ENCODE assay signal across 33 cellular contexts in genomic region chr4:111208970-111209369, GRCh38.
"Had no signal": no experiment of that assay in that cellular context is flagged by ENCODE, and none has a peak within 500 bp of the region (broad histone marks: within the 10 kb centered on the region; RNA-seq: fewer than 3 reads in every experiment).

No MANE protein-coding gene starts in this region.

- H3K4me3 ChIP-seq: ascending aorta, cardiac muscle cell, colonic mucosa, heart left ventricle, lower lobe of right lung, mucosa of descending colon, spleen, suprapubic skin, tibial artery had no signal

- H3K27me3 ChIP-seq: ascending aorta, cardiac muscle cell, colonic mucosa, heart left ventricle, spleen, suprapubic skin, tibial artery had no signal

- H3K27ac Mint-ChIP-seq: activated CD4-positive, alpha-beta memory T cell treated with anti-CD3 and anti-CD28 coated beads for 36 hours; activated CD4-positive, alpha-beta T cell treated with anti-CD3 and anti-CD28 coated beads, Interleukin-2, amount 10 ng/mL, durations not matched to agents 24 days and 14 days; activated naive CD4-positive, alpha-beta T cell treated with anti-CD3 and anti-CD28 coated beads, Interleukin-2, amount 10 ng/mL, durations not matched to agents 7 days and 5 days; activated naive CD8-positive, alpha-beta T cell treated with anti-CD3 and anti-CD28 coated beads, Interleukin-2, amount 10 ng/mL, durations not matched to agents 7 days and 5 days; activated T-cell treated with anti-CD3 and anti-CD28 coated beads, Interleukin-2, amount 50 U/mL, for 24 hours; brain; effector memory CD8-positive, alpha-beta T cell; natural killer cell treated with Interleukin-12 subunit alpha and Interleukin-12 subunit beta and Interleukin-15 and Interleukin-18, amount 100 ng/mL, for 72 hours; T-helper 17 cell had no signal

- H3K36me3 ChIP-seq: ascending aorta, cardiac muscle cell, colonic mucosa, heart left ventricle, lower lobe of right lung, spleen, suprapubic skin, tibial artery, WERI-Rb-1 had no signal

- H3K4me3 Mint-ChIP-seq: activated CD4-positive, alpha-beta memory T cell treated with anti-CD3 and anti-CD28 coated beads for 36 hours; activated CD4-positive, alpha-beta T cell treated with anti-CD3 and anti-CD28 coated beads, Interleukin-2, amount 10 ng/mL, durations not matched to agents 24 days and 14 days; activated naive CD4-positive, alpha-beta T cell treated with anti-CD3 and anti-CD28 coated beads, Interleukin-2, amount 10 ng/mL, durations not matched to agents 7 days and 5 days; activated naive CD8-positive, alpha-beta T cell treated with anti-CD3 and anti-CD28 coated beads, Interleukin-2, amount 10 ng/mL, durations not matched to agents 7 days and 5 days; activated T-cell treated with anti-CD3 and anti-CD28 coated beads, Interleukin-2, amount 50 U/mL, for 24 hours; brain; effector memory CD8-positive, alpha-beta T cell; natural killer cell treated with Interleukin-12 subunit alpha and Interleukin-12 subunit beta and Interleukin-15 and Interleukin-18, amount 100 ng/mL, for 72 hours; T-helper 17 cell had no signal

- H3K4me1 ChIP-seq: ascending aorta, colonic mucosa, heart left ventricle, lower lobe of right lung, spleen, suprapubic skin had no signal

- H3K9me3 ChIP-seq: ascending aorta, colonic mucosa, heart left ventricle, lower lobe of right lung, mucosa of descending colon, spleen, suprapubic skin, tibial artery had no signal

- H3K9me3 Mint-ChIP-seq: activated CD4-positive, alpha-beta memory T cell treated with anti-CD3 and anti-CD28 coated beads for 36 hours; activated CD4-positive, alpha-beta T cell treated with anti-CD3 and anti-CD28 coated beads, Interleukin-2, amount 10 ng/mL, durations not matched to agents 24 days and 14 days; activated naive CD4-positive, alpha-beta T cell treated with anti-CD3 and anti-CD28 coated beads, Interleukin-2, amount 10 ng/mL, durations not matched to agents 7 days and 5 days; activated naive CD8-positive, alpha-beta T cell treated with anti-CD3 and anti-CD28 coated beads, Interleukin-2, amount 10 ng/mL, durations not matched to agents 7 days and 5 days; brain had no signal

- DNase-seq: activated CD4-positive, alpha-beta memory T cell treated with anti-CD3 and anti-CD28 coated beads for 36 hours; activated CD4-positive, alpha-beta T cell treated with anti-CD3 and anti-CD28 coated beads, Interleukin-2, amount 10 ng/mL, durations not matched to agents 24 days and 14 days; activated CD4-positive, CD25-positive, alpha-beta regulatory T cell treated with anti-CD3 and anti-CD28 coated beads, Interleukin-2, amount 50 U/mL, for 72 hours; activated CD8-positive, alpha-beta memory T cell treated with anti-CD3 and anti-CD28 coated beads, Interleukin-2, amount 50 U/mL, for 48 hours; activated gamma-delta T cell; activated naive CD4-positive, alpha-beta T cell treated with anti-CD3 and anti-CD28 coated beads, Interleukin-2, amount 10 ng/mL, durations not matched to agents 7 days and 5 days; activated naive CD8-positive, alpha-beta T cell treated with anti-CD3 and anti-CD28 coated beads, Interleukin-2, amount 10 ng/mL, durations not matched to agents 7 days and 5 days; activated T-cell treated with anti-CD3 and anti-CD28 coated beads, Interleukin-2, amount 50 U/mL, for 24 hours; cerebellar nuclear complex; colonic mucosa; effector memory CD8-positive, alpha-beta T cell; foreskin fibroblast; heart left ventricle; hypothalamus; kidney glomerular epithelial cell; lower lobe of right lung; mesenchymal stem cell; mucosa of descending colon; posterior cingulate gyrus; right cardiac atrium; spleen; stimulated activated naive CD4-positive, alpha-beta T cell; T-helper 17 cell; T1000; tibial artery; WERI-Rb-1 had no signal

- H3K27me3 Mint-ChIP-seq: activated CD4-positive, alpha-beta memory T cell treated with anti-CD3 and anti-CD28 coated beads for 36 hours; activated CD4-positive, alpha-beta T cell treated with anti-CD3 and anti-CD28 coated beads, Interleukin-2, amount 10 ng/mL, durations not matched to agents 24 days and 14 days; activated naive CD4-positive, alpha-beta T cell treated with anti-CD3 and anti-CD28 coated beads, Interleukin-2, amount 10 ng/mL, durations not matched to agents 7 days and 5 days; activated naive CD8-positive, alpha-beta T cell treated with anti-CD3 and anti-CD28 coated beads, Interleukin-2, amount 10 ng/mL, durations not matched to agents 7 days and 5 days; activated T-cell treated with anti-CD3 and anti-CD28 coated beads, Interleukin-2, amount 50 U/mL, for 24 hours; brain; effector memory CD8-positive, alpha-beta T cell; natural killer cell treated with Interleukin-12 subunit alpha and Interleukin-12 subunit beta and Interleukin-15 and Interleukin-18, amount 100 ng/mL, for 72 hours; T-helper 17 cell had no signal

- ATAC-seq: effector memory CD8-positive, alpha-beta T cell; esophagus mucosa; heart left ventricle; left lobe of liver; lower lobe of right lung; mucosa of descending colon; natural killer cell treated with Interleukin-12 subunit alpha and Interleukin-12 subunit beta and Interleukin-15 and Interleukin-18, amount 100 ng/mL, for 72 hours; right cardiac atrium; T-helper 17 cell had no signal

- H3K4me1 Mint-ChIP-seq: activated CD4-positive, alpha-beta T cell treated with anti-CD3 and anti-CD28 coated beads, Interleukin-2, amount 10 ng/mL, durations not matched to agents 24 days and 14 days; activated naive CD4-positive, alpha-beta T cell treated with anti-CD3 and anti-CD28 coated beads, Interleukin-2, amount 10 ng/mL, durations not matched to agents 7 days and 5 days; activated naive CD8-positive, alpha-beta T cell treated with anti-CD3 and anti-CD28 coated beads, Interleukin-2, amount 10 ng/mL, durations not matched to agents 7 days and 5 days; T-helper 17 cell had no signal

- H3K36me3 Mint-ChIP-seq: activated CD4-positive, alpha-beta memory T cell treated with anti-CD3 and anti-CD28 coated beads for 36 hours; activated naive CD4-positive, alpha-beta T cell treated with anti-CD3 and anti-CD28 coated beads, Interleukin-2, amount 10 ng/mL, durations not matched to agents 7 days and 5 days; activated naive CD8-positive, alpha-beta T cell treated with anti-CD3 and anti-CD28 coated beads, Interleukin-2, amount 10 ng/mL, durations not matched to agents 7 days and 5 days; brain; natural killer cell treated with Interleukin-12 subunit alpha and Interleukin-12 subunit beta and Interleukin-15 and Interleukin-18, amount 100 ng/mL, for 72 hours had no signal

- H3K27ac ChIP-seq: ascending aorta, cardiac muscle cell, colonic mucosa, heart left ventricle, lower lobe of right lung, spleen, suprapubic skin, tibial artery, WERI-Rb-1 had no signal
